ENCODE assay signal across 1 cellular context in the genomic region with DNA sequence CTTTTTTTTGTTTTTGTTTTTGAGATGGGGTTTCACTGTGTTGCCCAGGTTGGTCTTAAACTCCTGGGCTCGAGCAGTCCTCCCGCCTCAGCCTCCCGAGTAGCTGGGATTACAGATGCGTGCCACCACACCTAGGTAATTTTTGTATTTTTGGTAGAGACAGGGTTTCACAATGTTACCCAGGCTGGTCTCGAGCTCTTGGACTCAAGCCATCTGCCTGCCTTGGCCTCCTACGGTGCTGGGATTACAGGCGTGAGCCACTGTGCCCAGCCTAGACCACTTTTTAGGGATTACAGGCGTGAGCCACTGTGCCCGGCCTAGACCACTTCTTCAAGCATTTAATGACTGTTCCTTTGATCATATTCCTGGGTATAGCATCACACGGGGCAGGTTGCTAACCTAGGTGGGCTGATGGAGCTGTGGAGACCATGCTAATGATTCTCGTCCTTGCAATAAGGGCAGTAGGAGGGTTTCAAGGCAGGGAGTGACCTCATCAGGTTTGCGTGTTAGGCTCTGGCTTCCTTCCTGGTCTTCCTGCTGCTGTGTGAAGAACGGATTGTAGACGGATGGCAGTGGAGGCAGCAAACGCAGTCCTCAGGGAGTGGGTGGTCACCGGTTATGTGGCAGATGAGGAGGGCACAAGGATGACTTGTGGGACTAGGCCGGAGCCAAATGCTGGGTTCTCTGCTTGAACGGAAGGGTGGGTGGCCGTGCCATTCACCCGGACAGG.
TF ChIP-seq lines count a peak whose summit lies in the region.

No MANE protein-coding gene starts in this region.

TF ChIP-seq in endothelial cell of umbilical vein, 7 proteins besides CTCF, POLR2A, EP300 and RAD21:
- TF ChIP-seq MYC (IDR thresholded peaks at IDR 0.05; ENCODE audit: low read depth, low read length), result no peak
- no peak for TF ChIP-seq FOS (IDR thresholded peaks at IDR 0.05; ENCODE audit: borderline replicate concordance, insufficient read depth, low read length)
- no peak for TF ChIP-seq JUN (IDR thresholded peaks at IDR 0.05; ENCODE audit: borderline replicate concordance, insufficient read depth, insufficient read length, low read depth)
TF ChIP-seq in endothelial cell of umbilical vein: peak in this region for 0.
